ENCODE assay signal across 25 cellular contexts in genomic region chr1:47791879-47792608, GRCh38.
DNase-seq lines count a peak whose midpoint lies in the region; ATAC-seq and TF ChIP-seq lines count a peak whose summit lies in the region.
"Had no signal": no experiment of that assay in that cellular context is flagged by ENCODE, and none has a peak within 500 bp of the region (broad histone marks: within the 10 kb centered on the region; RNA-seq: fewer than 3 reads in every experiment).

No MANE protein-coding gene starts in this region.

- ATAC-seq in Right ventricle myocardium inferior, result no peak
- no peak for ATAC-seq in Right ventricle myocardium superior (ENCODE audit: poor library complexity)
- peak; percentile 58 for ATAC-seq in left lung
- ATAC-seq in HG03039 (IDR thresholded peaks at IDR 0.05; ENCODE audit: unreplicated experiment), result no peak
- ATAC-seq in GM18909 (IDR thresholded peaks at IDR 0.05; ENCODE audit: poor library complexity, unreplicated experiment), result no peak
- ATAC-seq: activated CD4-positive, CD25-positive, alpha-beta regulatory T cell treated with anti-CD3 and anti-CD28 coated beads, Interleukin-2, amount 50 U/mL, for 24 hours; activated CD8-positive, alpha-beta T cell treated with anti-CD3 and anti-CD28 coated beads, Interleukin-2, amount 10 ng/mL, durations not matched to agents 7 days and 5 days; GM23338; sciatic nerve; stimulated activated effector memory CD8-positive, alpha-beta T cell treated with anti-CD3 and anti-CD28 coated beads, Interleukin-12 subunit alpha, Interleukin-12 subunit beta, amount 100 ng/mL, for 72 hours had no signal

- TF ChIP-seq RAD21 in SK-N-SH (IDR thresholded peaks at IDR 0.05; ENCODE audit: low read length), result no peak

- CTCF ChIA-PET in SK-N-SH (lab: Yijun Ruan, JAX), result no interaction called here
- CTCF ChIA-PET in HEK293T (lab: Yijun Ruan, JAX), result interaction anchor here (1.2 kb wide), 1 partner anchor 15 kb away, joined by 3 read pairs; no protein-coding TSS in a partner anchor

- no peaks in the 10 kb centered on the region for H3F3A ChIP-seq in SK-N-SH (replicated peaks; ENCODE audit: insufficient read depth)

- H3K4me1 ChIP-seq in left lung (no peaks in the 10 kb centered on the region), SK-N-SH (ENCODE audit: control insufficient read depth in 1 of 2, insufficient read depth in 2 of 2, low read depth in 1 of 2, low read length in 1 of 2) (peaks cover 0 to 6% of the 10 kb centered on the region in 2 experiments; a peak in 1 of 4 replicates)

- H3K4me3 ChIP-seq in left lung, result no peak overlapping the region
- H3K4me3 ChIP-seq in SK-N-SH (ENCODE audit: low read depth in 2 of 2, low read length in 1 of 2), result no peak overlapping the region
- H3K4me3 ChIP-seq: dorsolateral prefrontal cortex, GM23338 had no signal

- no peak overlapping the region for H3K9ac ChIP-seq in SK-N-SH

- intact Hi-C loops in Right ventricle myocardium inferior (cut with DNase I) (no loop called here), Right ventricle myocardium superior (cut with DNase I) (no loop called here), left lung (cut with DNase I) (no loop called here)

- TF ChIP-seq CTCF in left lung (IDR thresholded peaks at IDR 0.05) (no peak), SK-N-SH (IDR thresholded peaks at IDR 0.05) (no peak)

- no peak overlapping the region for H3K4me2 ChIP-seq in SK-N-SH
- H3K4me2 ChIP-seq: GM23338 had no signal

- 45% methylated on average over 6 of the region's 7 CpGs for WGBS in SK-N-SH (ENCODE audit: low lambda C conversion rate)

- H3K27me3 ChIP-seq in left lung (no peaks in the 10 kb centered on the region), SK-N-SH (ENCODE audit: insufficient read depth) (no peaks in the 10 kb centered on the region)

- no peak overlapping the region for H2AFZ ChIP-seq in SK-N-SH (ENCODE audit: low read depth)
- H2AFZ ChIP-seq: GM23338 had no signal

- H4K20me1 ChIP-seq in SK-N-SH (ENCODE audit: insufficient read depth), result no peaks in the 10 kb centered on the region

- POLR2A ChIA-PET in SK-N-SH (lab: Yijun Ruan, JAX) (no interaction called here), HEK293T (lab: Yijun Ruan, JAX) (no interaction called here)

- no peak for TF ChIP-seq EP300 in SK-N-SH (IDR thresholded peaks at IDR 0.05; ENCODE audit: borderline replicate concordance in 1 of 2, low read depth in 1 of 2, low read length in 1 of 2)

- no peaks in the 10 kb centered on the region for H3K79me2 ChIP-seq in SK-N-SH (ENCODE audit: insufficient read depth)

- no peaks in the 10 kb centered on the region for H3K9me2 ChIP-seq in SK-N-SH

- H3K36me3 ChIP-seq in left lung (no peaks in the 10 kb centered on the region), SK-N-SH (replicated peaks in 1 of 2; ENCODE audit: control insufficient read depth in 1 of 2, insufficient read depth in 2 of 2, low read length in 1 of 2) (no peaks in the 10 kb centered on the region)

- DNase-seq in Right ventricle myocardium inferior (ENCODE audit: missing footprints) (peak; percentile 41), Right ventricle myocardium superior (no peak), amniotic epithelial cell (ENCODE audit: low read depth) (peak; percentile 38), left lung (no peak), SK-N-SH (no peak), HEK293T (ENCODE audit: extremely low spot score) (no peak)
- DNase-seq: 8988T; activated CD8-positive, alpha-beta T cell treated with anti-CD3 and anti-CD28 coated beads, Interleukin-2, amount 10 ng/mL, durations not matched to agents 7 days and 5 days; activated T-cell treated with anti-CD3 and anti-CD28 coated beads for 4 hours; CD4-positive, CD25-positive, alpha-beta regulatory T cell; DMS 273 treated with DMSO at 0.1 percent for 48 hours; dorsolateral prefrontal cortex; glutamatergic neuron; NCI-H1092; NCI-H187; NCI-H526; nephron progenitor cell; stimulated activated CD4-positive, alpha-beta T cell treated with anti-CD3 and anti-CD28 coated beads, Interleukin-4, amount 100 ng/mL, for 24 hours; substantia nigra had no signal

- no peaks in the 10 kb centered on the region for H3K9me3 ChIP-seq in left lung
- H3K9me3 ChIP-seq in SK-N-SH, result no peaks in the 10 kb centered on the region

- H3K27ac ChIP-seq in left lung, result no peak overlapping the region
- no peak overlapping the region for H3K27ac ChIP-seq in SK-N-SH (ENCODE audit: low read depth in 2 of 2, low read length in 1 of 2)
- H3K27ac ChIP-seq: dorsolateral prefrontal cortex had no signal

TF ChIP-seq in SK-N-SH, 30 proteins besides CTCF, POLR2A, EP300 and RAD21 (continues in another document):
- TF ChIP-seq TCF12 (IDR thresholded peaks at IDR 0.05) (no peak), NRF1 (IDR thresholded peaks at IDR 0.05; ENCODE audit: low read depth, low read length) (no peak), FOXM1 (IDR thresholded peaks at IDR 0.05; ENCODE audit: low read depth) (no peak), NFIC (IDR thresholded peaks at IDR 0.05; ENCODE audit: borderline replicate concordance) (no peak), RFX5 (IDR thresholded peaks at IDR 0.05; ENCODE audit: low read length) (no peak), POLR2AphosphoS5 (IDR thresholded peaks at IDR 0.05; ENCODE audit: low read depth, low read length) (no peak), SMC3 (IDR thresholded peaks at IDR 0.05; ENCODE audit: low read depth, low read length) (no peak), MEF2A (IDR thresholded peaks at IDR 0.05; ENCODE audit: borderline replicate concordance, low read depth) (no peak), USF1 (IDR thresholded peaks at IDR 0.05; ENCODE audit: borderline replicate concordance, low read depth) (no peak), RCOR1 (IDR thresholded peaks at IDR 0.05; ENCODE audit: low read length) (no peak), PBX3 (IDR thresholded peaks at IDR 0.05) (no peak), SIN3A (IDR thresholded peaks at IDR 0.05; ENCODE audit: borderline replicate concordance, low read depth, low read length) (no peak), ELF1 (IDR thresholded peaks at IDR 0.05) (no peak), EZH2phosphoT487 (IDR thresholded peaks at IDR 0.05; ENCODE audit: borderline replicate concordance, low read depth) (no peak), TEAD4 (IDR thresholded peaks at IDR 0.05; ENCODE audit: borderline replicate concordance, insufficient read depth) (no peak)

TF ChIP-seq in HEK293T, 16 proteins besides CTCF, POLR2A, EP300 and RAD21:
- TF ChIP-seq SUZ12 (IDR thresholded peaks at IDR 0.05) (no peak), FOXA1 (IDR thresholded peaks at IDR 0.05) (no peak)

Comparison
In these comparisons a context has a peak if more than half of its experiments do, and no peak if none do; other contexts are left out.
1. DNase-seq: peak in Right ventricle myocardium inferior (single experiment) and amniotic epithelial cell (single experiment); none in Right ventricle myocardium superior (single experiment), left lung (0 of 2), SK-N-SH (single experiment) and HEK293T (single experiment).